In the genomic region with DNA sequence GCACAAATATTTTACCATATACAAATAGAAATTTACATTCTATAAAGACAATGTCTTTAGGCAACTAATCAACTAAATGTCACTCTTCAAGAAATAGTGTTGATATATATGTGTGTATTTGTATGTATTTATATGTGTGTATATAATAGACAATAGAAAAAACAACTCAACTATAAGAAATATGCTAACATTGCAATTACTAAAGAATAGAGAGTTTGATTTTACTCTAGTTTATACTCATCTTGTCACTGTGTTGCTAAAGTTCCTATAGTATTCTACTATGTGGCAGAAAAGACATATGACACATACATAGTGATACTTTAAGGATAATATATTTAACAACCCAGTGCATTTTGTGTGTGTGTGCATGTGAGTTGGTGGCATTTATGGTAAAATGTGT, we compare ENCODE assay signal across 31 cellular contexts.
"Had no signal": no experiment of that assay in that cellular context is flagged by ENCODE, and none has a peak within 500 bp of the region (broad histone marks: within the 10 kb centered on the region; RNA-seq: fewer than 3 reads in every experiment).

No MANE protein-coding gene starts in this region.

- DNase-seq: natural killer cell; occipital lobe; ovary; posterior cingulate gyrus; psoas muscle; right cardiac atrium; spleen; stimulated activated CD4-positive, alpha-beta T cell treated with anti-CD3 and anti-CD28 coated beads, Interleukin-12 subunit alpha, Interleukin-12 subunit beta, amount 100 ng/mL, for 4 hours; stimulated activated CD4-positive, alpha-beta T cell treated with anti-CD3 and anti-CD28 coated beads, Interleukin-1b, Interleukin-23, amount 100 ng/mL, for 48 hours; stimulated activated CD4-positive, alpha-beta T cell treated with anti-CD3 and anti-CD28 coated beads, Interleukin-4, amount 100 ng/mL, for 1 hour; stimulated activated CD4-positive, alpha-beta T cell treated with anti-CD3 and anti-CD28 coated beads, Interleukin-4, amount 100 ng/mL, for 4 hours; stimulated activated CD8-positive, alpha-beta memory T cell treated with anti-CD3 and anti-CD28 coated beads, Interleukin-4, amount 100 ng/mL, for 48 hours; stimulated activated naive CD4-positive, alpha-beta T cell; stimulated activated naive CD8-positive, alpha-beta T cell treated with anti-CD3 and anti-CD28 coated beads, Interleukin-15, amount 100 ng/mL, for 72 hours; stimulated activated naive CD8-positive, alpha-beta T cell treated with anti-CD3 and anti-CD28 coated beads, Interleukin-15, Interleukin-2, amounts not matched to agents 100 U/mL and 50 U/mL, for 24 hours; substantia nigra; testis; tibial artery; transverse colon; upper lobe of right lung; uterus had no signal

- H3K4me1 Mint-ChIP-seq: natural killer cell; nephron; neural progenitor cell; stimulated activated memory B cell treated with anti-CD40 and anti-IgM and Interleukin-4, amounts not matched to agents 10 μg/mL and 1 μg/mL and 100 μg/mL, for 72 hours; stimulated activated naive CD8-positive, alpha-beta T cell treated with anti-CD3 and anti-CD28 coated beads, Interleukin-15, amount 100 ng/mL, for 72 hours had no signal

- H3K27me3 ChIP-seq: neural progenitor cell, ovary, spleen, suprapubic skin, testis, tibial artery, transverse colon, upper lobe of right lung, uterus had no signal

- ATAC-seq: natural killer cell; psoas muscle; right cardiac atrium; sciatic nerve; stimulated activated memory B cell treated with anti-CD40 and anti-IgM and Interleukin-4, amounts not matched to agents 10 μg/mL and 1 μg/mL and 100 μg/mL, for 72 hours; stimulated activated naive CD8-positive, alpha-beta T cell treated with anti-CD3 and anti-CD28 coated beads, Interleukin-15, amount 100 ng/mL, for 72 hours; stimulated activated naive CD8-positive, alpha-beta T cell treated with anti-CD3 and anti-CD28 coated beads, Interleukin-15, Interleukin-2, amounts not matched to agents 100 U/mL and 50 U/mL, for 24 hours; upper lobe of right lung had no signal

- H3K9me3 ChIP-seq: ovary, psoas muscle, spleen, suprapubic skin, testis, tibial artery, transverse colon, upper lobe of right lung, uterus had no signal

- H3K9ac ChIP-seq: neural progenitor cell, parathyroid adenoma had no signal

- H3K36me3 ChIP-seq: neural progenitor cell, ovary, spleen, suprapubic skin, tibial artery, transverse colon, upper lobe of right lung, uterus had no signal

- H3K27ac Mint-ChIP-seq: natural killer cell; nephron; neural progenitor cell; progenitor cell of endocrine pancreas; stimulated activated memory B cell treated with anti-CD40 and anti-IgM and Interleukin-4, amounts not matched to agents 10 μg/mL and 1 μg/mL and 100 μg/mL, for 72 hours; stimulated activated naive CD8-positive, alpha-beta T cell treated with anti-CD3 and anti-CD28 coated beads, Interleukin-15, amount 100 ng/mL, for 72 hours; type B pancreatic cell had no signal

- H3K4me1 ChIP-seq: neural progenitor cell, parathyroid adenoma, psoas muscle, spleen, suprapubic skin, testis, tibial artery, transverse colon, upper lobe of right lung, uterus had no signal

- H2AFZ ChIP-seq: neural progenitor cell, parathyroid adenoma had no signal

- H3K27me3 Mint-ChIP-seq: progenitor cell of endocrine pancreas; stimulated activated memory B cell treated with anti-CD40 and anti-IgM and Interleukin-4, amounts not matched to agents 10 μg/mL and 1 μg/mL and 100 μg/mL, for 72 hours; stimulated activated naive CD8-positive, alpha-beta T cell treated with anti-CD3 and anti-CD28 coated beads, Interleukin-15, amount 100 ng/mL, for 72 hours; type B pancreatic cell had no signal

- H3K27ac ChIP-seq: neural progenitor cell, ovary, parathyroid adenoma, psoas muscle, skin epidermis, spleen, suprapubic skin, testis, tibial artery, transverse colon, upper lobe of right lung, uterus had no signal

- H3K9me3 Mint-ChIP-seq: nephron, neural progenitor cell, type B pancreatic cell had no signal

- H3K4me2 ChIP-seq: neural progenitor cell, smooth muscle cell had no signal

- H3K36me3 Mint-ChIP-seq: natural killer cell; neural progenitor cell; stimulated activated memory B cell treated with anti-CD40 and anti-IgM and Interleukin-4, amounts not matched to agents 10 μg/mL and 1 μg/mL and 100 μg/mL, for 72 hours; type B pancreatic cell had no signal

- H3K4me3 ChIP-seq: neural progenitor cell, ovary, psoas muscle, skin epidermis, smooth muscle cell, spleen, suprapubic skin, testis, tibial artery, transverse colon, upper lobe of right lung, uterus had no signal

- H3K4me3 Mint-ChIP-seq: natural killer cell; nephron; neural progenitor cell; stimulated activated memory B cell treated with anti-CD40 and anti-IgM and Interleukin-4, amounts not matched to agents 10 μg/mL and 1 μg/mL and 100 μg/mL, for 72 hours; stimulated activated naive CD8-positive, alpha-beta T cell treated with anti-CD3 and anti-CD28 coated beads, Interleukin-15, amount 100 ng/mL, for 72 hours; type B pancreatic cell had no signal
